8 cellular contexts compared by ENCODE assay signal in the genomic region with DNA sequence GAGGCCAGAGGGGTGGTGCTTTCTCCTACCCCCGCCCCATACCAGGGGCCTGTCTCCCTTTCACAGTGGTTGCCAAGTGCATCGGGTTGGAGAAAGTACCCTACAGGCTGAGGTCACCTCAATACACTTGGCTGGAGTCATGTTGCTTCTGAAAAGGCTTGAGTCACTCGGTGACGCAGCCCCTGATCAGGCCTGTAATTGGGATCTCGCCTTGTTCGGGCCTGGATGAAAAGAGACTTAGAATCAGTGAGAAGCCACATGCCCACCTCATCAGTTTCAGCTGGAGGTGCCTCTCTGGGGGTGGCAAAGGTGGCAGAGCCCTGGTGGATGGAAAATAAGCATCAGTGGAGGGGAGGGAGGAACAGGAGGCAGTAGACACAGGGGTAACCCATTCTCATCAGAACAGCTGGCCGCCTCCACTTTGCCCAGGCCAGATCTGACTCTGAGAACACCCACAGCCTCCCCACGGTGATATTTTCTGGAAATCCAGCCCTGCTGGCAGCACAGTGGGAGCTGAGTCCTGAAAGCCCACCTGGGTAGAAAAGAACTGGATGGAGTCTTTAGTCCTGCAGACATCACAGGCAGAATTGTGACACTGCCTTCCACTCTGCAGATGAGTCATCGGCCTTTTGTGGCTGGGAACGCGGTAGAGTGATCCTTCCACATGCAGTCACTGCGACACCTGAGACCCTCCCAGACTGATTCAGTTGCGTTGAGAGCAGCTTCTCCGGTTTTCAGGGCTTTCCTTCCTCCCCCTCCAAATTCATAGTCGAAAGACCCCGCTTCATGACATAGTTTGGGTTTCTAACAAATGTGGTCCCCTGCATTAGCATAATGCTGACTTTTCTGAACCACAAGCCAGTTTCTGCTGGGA.
DNase-seq lines count a peak whose midpoint lies in the region; FAIRE-seq and TF ChIP-seq lines count a peak whose summit lies in the region.

No MANE protein-coding gene starts in this region.

- H3K27me3 ChIP-seq in esophagus (ENCODE audit: control insufficient read depth in 1 of 2, insufficient read depth in 2 of 2, low read length in 2 of 2) (no peaks in the 10 kb centered on the region), rectal smooth muscle tissue (ENCODE audit: control insufficient read depth, insufficient read depth, low read length) (no peaks in the 10 kb centered on the region), prostate gland (replicated peaks; ENCODE audit: insufficient read depth) (no peaks in the 10 kb centered on the region)

- H3K4me3 ChIP-seq in esophagus (ENCODE audit: low read depth in 1 of 2, low read length in 2 of 2) (no peak overlapping the region), rectal smooth muscle tissue (ENCODE audit: low read length) (no peak overlapping the region), prostate gland (no peak overlapping the region)

- no peak for TF ChIP-seq CTCF in prostate gland (IDR thresholded peaks at IDR 0.05)

- no peak overlapping the region for H3K9ac ChIP-seq in rectal smooth muscle tissue (ENCODE audit: low read length)

- TF ChIP-seq POLR2A in GM12892 (IDR thresholded peaks at IDR 0.05; ENCODE audit: low read depth, low read length) (no peak), prostate gland (IDR thresholded peaks at IDR 0.05) (no peak)

- H3K27ac ChIP-seq in esophagus (ENCODE audit: low read depth in 2 of 2, low read length in 1 of 2) (peak overlapping the region; percentile 72 to 88), rectal smooth muscle tissue (ENCODE audit: low read depth, low read length) (peak overlapping the region; percentile 48), prostate gland (no peak overlapping the region)

- DNase-seq in GM12892 (ENCODE audit: insufficient read length) (peak; percentile 71), HEK293T (ENCODE audit: extremely low spot score) (peak; percentile 69), NCI-H146 (lab: John Stamatoyannopoulos, UW) (peak; percentile 66), foreskin melanocyte (no peak), prostate gland (ENCODE audit: low spot score) (no peak)
- peak in 2 of 3 experiments; percentile 54 to 62 for DNase-seq in activated CD8-positive, alpha-beta memory T cell treated with anti-CD3 and anti-CD28 coated beads for 48 hours (ENCODE audit: low read depth in 2 of 3, low spot score in 2 of 3)

- FAIRE-seq in GM12892 (lab: Jason Lieb, UNC), result peak; percentile 46

- H3K4me1 ChIP-seq in esophagus (ENCODE audit: control insufficient read depth in 2 of 2, insufficient read depth in 2 of 2, low read length in 1 of 2), result peaks cover 20 to 33% of the 10 kb centered on the region in 2 donors
- peaks cover 24% of the 10 kb centered on the region for H3K4me1 ChIP-seq in rectal smooth muscle tissue (ENCODE audit: control insufficient read depth, insufficient read depth, low read length)
- H3K4me1 ChIP-seq in prostate gland (replicated peaks), result no peaks in the 10 kb centered on the region

- POLR2A ChIA-PET in HEK293T (lab: Yijun Ruan, JAX), result interaction anchor here (0.6 to 1.7 kb wide), 5 partner anchors 8 to 77 kb away, joined by 3 to 4 read pairs (median 3); no protein-coding TSS in a partner anchor

- WGBS in esophagus, 2 donors, result 38 to 58% methylated on average over 16 of the region's 16 CpGs
- 78% methylated on average over 16 of the region's 16 CpGs for WGBS in prostate gland

- intact Hi-C loops in prostate gland (cut with DNase I), result no loop called here

- H3K9me3 ChIP-seq in esophagus (ENCODE audit: control insufficient read depth in 2 of 2, insufficient read depth in 1 of 2, low read depth in 1 of 2, low read length in 1 of 2) (no peaks in the 10 kb centered on the region), prostate gland (no peaks in the 10 kb centered on the region)

- no peaks in the 10 kb centered on the region for H3K36me3 ChIP-seq in esophagus (ENCODE audit: control insufficient read depth in 2 of 2, insufficient read depth in 2 of 2, low read length in 1 of 2)
- no peaks in the 10 kb centered on the region for H3K36me3 ChIP-seq in rectal smooth muscle tissue (ENCODE audit: control insufficient read depth, insufficient read depth, low read length)
- no peaks in the 10 kb centered on the region for H3K36me3 ChIP-seq in prostate gland

- CTCF ChIA-PET in HEK293T (lab: Yijun Ruan, JAX), result no interaction called here

TF ChIP-seq in HEK293T, 16 proteins besides CTCF, POLR2A, EP300 and RAD21:
- TF ChIP-seq, protein P1, sequence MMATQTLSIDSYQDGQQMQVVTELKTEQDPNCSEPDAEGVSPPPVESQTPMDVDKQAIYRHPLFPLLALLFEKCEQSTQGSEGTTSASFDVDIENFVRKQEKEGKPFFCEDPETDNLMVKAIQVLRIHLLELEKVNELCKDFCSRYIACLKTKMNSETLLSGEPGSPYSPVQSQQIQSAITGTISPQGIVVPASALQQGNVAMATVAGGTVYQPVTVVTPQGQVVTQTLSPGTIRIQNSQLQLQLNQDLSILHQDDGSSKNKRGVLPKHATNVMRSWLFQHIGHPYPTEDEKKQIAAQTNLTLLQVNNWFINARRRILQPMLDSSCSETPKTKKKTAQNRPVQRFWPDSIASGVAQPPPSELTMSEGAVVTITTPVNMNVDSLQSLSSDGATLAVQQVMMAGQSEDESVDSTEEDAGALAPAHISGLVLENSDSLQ (IDR thresholded peaks at IDR 0.05), result no peak
- TF ChIP-seq FOXA1 (IDR thresholded peaks at IDR 0.05) (no peak), CTBP1 (IDR thresholded peaks at IDR 0.05; ENCODE audit: borderline replicate concordance) (no peak)

Comparison
In these comparisons a context has a peak if more than half of its experiments do, and no peak if none do; other contexts are left out.
1. DNase-seq: peak in GM12892 (single experiment), HEK293T (single experiment), NCI-H146 (single experiment) and activated CD8-positive, alpha-beta memory T cell treated with anti-CD3 and anti-CD28 coated beads for 48 hours (2 of 3); none in foreskin melanocyte (single experiment) and prostate gland (single experiment).
2. H3K27ac ChIP-seq: peak in esophagus (2 of 2) and rectal smooth muscle tissue (single experiment); none in prostate gland (0 of 2).